In the genomic region with DNA sequence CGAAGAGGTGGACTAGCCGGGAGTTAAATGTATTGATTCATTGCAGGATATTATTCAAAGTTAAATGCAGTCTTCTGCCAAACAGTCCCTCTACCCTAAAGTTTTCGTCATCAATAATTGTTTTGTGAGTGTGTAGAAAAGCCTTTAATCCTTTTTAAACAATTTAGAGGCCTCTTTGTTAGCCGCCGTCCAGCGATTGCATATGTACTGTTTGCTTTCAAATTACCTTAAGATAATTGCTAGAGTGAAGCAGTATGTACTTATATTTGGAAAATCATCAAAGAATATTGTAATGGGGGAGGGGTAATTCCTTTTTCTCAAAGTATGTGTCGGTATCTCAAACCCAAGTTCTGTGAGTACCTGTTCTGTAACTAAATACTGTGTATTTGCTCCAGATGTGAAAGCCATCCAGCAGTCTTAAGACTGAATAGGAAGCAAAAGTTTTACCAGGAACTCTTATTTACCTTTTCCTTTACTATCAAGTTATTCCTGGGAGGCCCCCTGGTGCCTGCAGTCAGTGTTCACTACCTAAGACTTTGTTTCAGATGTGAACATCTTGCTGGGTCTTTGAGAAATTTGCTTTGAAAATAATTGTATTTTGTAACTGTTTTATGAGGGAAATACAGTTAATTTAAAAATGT, we compare ENCODE assay signal across 8 cellular contexts. TPM values are rescaled to one million over a fixed set of nuclear protein-coding genes. Genes with fewer than 3 reads are reported as not detected.
DNase-seq lines count a peak whose midpoint lies in the region; ATAC-seq and TF ChIP-seq lines count a peak whose summit lies in the region.

No MANE protein-coding gene starts in this region.

- no peaks in the 10 kb centered on the region for H3K9me3 Mint-ChIP-seq in activated T-helper 17 cell treated with anti-CD3 and anti-CD28 coated beads, Interleukin-2, amount 50 U/mL, for 72 hours

- H3K4me3 ChIP-seq in GM23248 (peak overlapping the region; percentile 88), NT2/D1 (ENCODE audit: insufficient read length, low read depth) (peak overlapping the region; percentile 85), neutrophil (ENCODE audit: low read depth in 1 of 2, low read length in 1 of 2) (peak overlapping the region; percentile 74 to 96), aorta (ENCODE audit: low read length in 2 of 2) (peak overlapping the region; percentile 87 to 94)

- peaks cover 34% of the 10 kb centered on the region for H4K20me1 ChIP-seq in GM23248 (ENCODE audit: insufficient read depth)

- H3K27ac ChIP-seq in GM23248: peak overlapping the region; percentile 93
- H3K27ac ChIP-seq in foreskin keratinocyte: peak overlapping the region; percentile 95
- peak overlapping the region; percentile 99 for H3K27ac ChIP-seq in neutrophil
- H3K27ac ChIP-seq in aorta (ENCODE audit: low read depth in 1 of 2, low read length in 2 of 2): peak overlapping the region; percentile 55 to 99

- ATAC-seq in activated T-helper 17 cell treated with anti-CD3 and anti-CD28 coated beads, Interleukin-2, amount 50 U/mL, for 72 hours (replicated peaks): no peak
- no peak for ATAC-seq in foreskin keratinocyte
- peak; percentile 42 for ATAC-seq in aorta (ENCODE audit: low FRiP score)
- no peak for ATAC-seq in GM18498 (IDR thresholded peaks at IDR 0.05; ENCODE audit: unreplicated experiment)

- peaks cover 38% of the 10 kb centered on the region for H3F3A ChIP-seq in GM23248 (ENCODE audit: insufficient read depth)

- peak overlapping the region; percentile 96 for H3K4me3 Mint-ChIP-seq in activated T-helper 17 cell treated with anti-CD3 and anti-CD28 coated beads, Interleukin-2, amount 50 U/mL, for 72 hours

- H3K79me2 ChIP-seq in GM23248 (ENCODE audit: insufficient read depth): peaks cover 64% of the 10 kb centered on the region

- H3K9ac ChIP-seq in GM23248 (peak overlapping the region; percentile 98), NT2/D1 (ENCODE audit: insufficient read length, low read depth) (peak overlapping the region; percentile 97)

- peak; percentile 49 for DNase-seq in AG08396 (ENCODE audit: low spot score)
- peak; percentile 81 for DNase-seq in GM23248
- DNase-seq in NT2/D1 (ENCODE audit: low read depth, low spot score): peak; percentile 15
- DNase-seq in foreskin keratinocyte: peak; percentile 40 to 74
- peak; percentile 54 to 86 for DNase-seq in aorta

- no peaks in the 10 kb centered on the region for H3K36me3 ChIP-seq in GM23248 (ENCODE audit: low read depth)
- H3K36me3 ChIP-seq in NT2/D1 (ENCODE audit: insufficient read depth, insufficient read length, low read length): no peaks in the 10 kb centered on the region
- H3K36me3 ChIP-seq in neutrophil: no peaks in the 10 kb centered on the region
- no peaks in the 10 kb centered on the region for H3K36me3 ChIP-seq in aorta (ENCODE audit: control insufficient read depth in 1 of 2, insufficient read depth in 2 of 2, low read length in 1 of 2)

- no peaks in the 10 kb centered on the region for H3K27me3 Mint-ChIP-seq in activated T-helper 17 cell treated with anti-CD3 and anti-CD28 coated beads, Interleukin-2, amount 50 U/mL, for 72 hours

- H3K27ac Mint-ChIP-seq in activated T-helper 17 cell treated with anti-CD3 and anti-CD28 coated beads, Interleukin-2, amount 50 U/mL, for 72 hours: peak overlapping the region; percentile 90

- H3K9me2 ChIP-seq in GM23248 (ENCODE audit: insufficient read depth): no peaks in the 10 kb centered on the region

- in situ Hi-C loops in GM23248 (cut with MboI): loop anchor here (10.0 kb wide), 1 partner anchor 158 kb away; no protein-coding TSS in a partner anchor

- H3K4me2 ChIP-seq in GM23248 (ENCODE audit: unreplicated experiment): peak overlapping the region; percentile 84

- peaks cover 67% of the 10 kb centered on the region for H3K36me3 Mint-ChIP-seq in activated T-helper 17 cell treated with anti-CD3 and anti-CD28 coated beads, Interleukin-2, amount 50 U/mL, for 72 hours (ENCODE audit: low read depth)

- 1 to 2% methylated on average over 7 of the region's 7 CpGs for WGBS in GM23248 (ENCODE audit: low coverage in 1 of 2, low lambda C conversion rate in 2 of 2, missing lambda C conversion rate in 2 of 2), 2 experiments
- 0 to 1% methylated on average over 7 of the region's 7 CpGs for WGBS in aorta, 2 donors

- H2AFZ ChIP-seq in GM23248: no peak overlapping the region

- intact Hi-C loops in aorta (cut with DNase I): loop anchor here (5.0 kb wide), 3 partner anchors 91 to 161 kb away; no protein-coding TSS in a partner anchor

- H3K27me3 ChIP-seq in GM23248 (replicated peaks; ENCODE audit: insufficient read depth) (no peaks in the 10 kb centered on the region), NT2/D1 (ENCODE audit: insufficient read depth, insufficient read length) (no peaks in the 10 kb centered on the region), foreskin keratinocyte (no peaks in the 10 kb centered on the region), neutrophil (no peaks in the 10 kb centered on the region), aorta (ENCODE audit: control insufficient read depth in 1 of 2, insufficient read depth in 2 of 2, low read length in 1 of 2) (no peaks in the 10 kb centered on the region)

- TF ChIP-seq CTCF in foreskin keratinocyte (conservative IDR thresholded peaks at IDR 0.05) (peak; percentile 86), neutrophil (IDR thresholded peaks at IDR 0.05) (peak; percentile 29)

- peaks cover 51% of the 10 kb centered on the region for H3K4me1 Mint-ChIP-seq in activated T-helper 17 cell treated with anti-CD3 and anti-CD28 coated beads, Interleukin-2, amount 50 U/mL, for 72 hours

- H3K9me3 ChIP-seq in GM23248 (ENCODE audit: low read depth): no peaks in the 10 kb centered on the region
- no peaks in the 10 kb centered on the region for H3K9me3 ChIP-seq in NT2/D1 (ENCODE audit: insufficient read depth, low read length)
- H3K9me3 ChIP-seq in neutrophil: no peaks in the 10 kb centered on the region
- H3K9me3 ChIP-seq in aorta (ENCODE audit: control insufficient read depth, low read length): no peaks in the 10 kb centered on the region

- H3K4me1 ChIP-seq in GM23248 (ENCODE audit: insufficient read depth): peaks cover 48% of the 10 kb centered on the region
- H3K4me1 ChIP-seq in NT2/D1 (ENCODE audit: insufficient read depth, insufficient read length): no peaks in the 10 kb centered on the region
- peaks cover 35% of the 10 kb centered on the region for H3K4me1 ChIP-seq in foreskin keratinocyte
- H3K4me1 ChIP-seq in neutrophil (ENCODE audit: control insufficient read depth in 1 of 2, insufficient read depth in 1 of 2, low read depth in 1 of 2, low read length in 1 of 2): peaks cover 44 to 46% of the 10 kb centered on the region in 2 experiments
- H3K4me1 ChIP-seq in aorta (ENCODE audit: control insufficient read depth in 1 of 2, insufficient read depth in 2 of 2, low read length in 2 of 2): peaks cover 1 to 6% of the 10 kb centered on the region in 2 donors

RNA-seq across cellular contexts. Expression of a gene that starts 1.5 kb away (rescaled TPM):
- total RNA-seq in GM23248 (2014; rRNA removed; shearing (Covaris generic)): 119 and 127 TPM in 2 replicates
- polyA plus RNA-seq in GM23248 (2016; fragmentation: Nextera tagmentation; extraction: Ambion mirVana): 122 and 125 TPM in 2 replicates
- total RNA-seq in activated T-helper 17 cell treated with anti-CD3 and anti-CD28 coated beads, Interleukin-2, amount 50 U/mL, for 72 hours: 100 to 1,000 TPM; 207 to 227 TPM
- 145 and 162 TPM in 2 replicates for total RNA-seq in foreskin keratinocyte
- polyA plus RNA-seq in foreskin keratinocyte: 54.0 and 65.6 TPM in 2 replicates
- 100 to 1,000 TPM; 386 to 484 TPM for total RNA-seq in aorta
- 100 to 1,000 TPM; 187 to 370 TPM for polyA plus RNA-seq in aorta

RNA-seq across cellular contexts. Expression of a gene that starts 57.5 kb away (rescaled TPM):
- total RNA-seq in GM23248 (2014; rRNA removed; shearing (Covaris generic)): not detected in 2 replicates
- polyA plus RNA-seq in GM23248 (2016; fragmentation: Nextera tagmentation; extraction: Ambion mirVana): 0.56 and 1.2 TPM in 2 replicates
- total RNA-seq in activated T-helper 17 cell treated with anti-CD3 and anti-CD28 coated beads, Interleukin-2, amount 50 U/mL, for 72 hours: 1 to 10 TPM; 2.1 to 3.3 TPM
- 0.35 and 0.41 TPM in 2 replicates for total RNA-seq in foreskin keratinocyte
- 0.03 TPM in 1 of 2 replicates, not detected in the other for polyA plus RNA-seq in foreskin keratinocyte
- total RNA-seq in aorta: 1 to 10 TPM; 2.8 to 5.3 TPM
- polyA plus RNA-seq in aorta: under 1 TPM in 1 of 2 donors, not detected in 1; 0.59 TPM

Comparison
In these comparisons a context has a peak if more than half of its experiments do, and no peak if none do; other contexts are left out.
1. DNase-seq: peak in every context shown above with its lines; median percentile 81 in GM23248; 70 in aorta; 57 in foreskin keratinocyte; 49 in AG08396; 15 in NT2/D1.